Comparison of ENCODE assay signal across 26 cellular contexts in the genomic region with DNA sequence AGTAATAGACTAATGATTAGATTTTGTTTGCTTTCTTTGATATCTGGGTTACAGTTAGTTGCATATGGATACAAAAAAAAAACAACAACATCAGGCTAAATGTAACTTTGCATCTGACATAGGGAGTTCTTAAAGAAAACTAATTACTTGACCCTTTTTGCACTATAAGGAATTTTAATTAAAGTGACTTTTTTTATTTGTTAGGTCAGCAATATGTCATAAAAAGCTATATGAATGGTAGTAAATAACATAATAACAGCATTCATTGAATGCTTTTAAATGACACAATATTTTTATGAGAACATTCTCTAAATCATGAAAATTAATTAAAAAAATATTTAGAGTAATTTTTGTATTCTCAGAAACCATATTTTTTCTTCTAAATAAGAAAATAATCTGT.
DNase-seq lines count a peak whose midpoint lies in the region; ATAC-seq, FAIRE-seq and TF ChIP-seq lines count a peak whose summit lies in the region.
"Had no signal": no experiment of that assay in that cellular context is flagged by ENCODE, and none has a peak within 500 bp of the region (broad histone marks: within the 10 kb centered on the region; RNA-seq: fewer than 3 reads in every experiment).

No MANE protein-coding gene starts in this region.

- no peak overlapping the region for H2BK120ac ChIP-seq in IMR-90 (ENCODE audit: low read depth, low read length)

- H3K4me1 Mint-ChIP-seq in osteocyte (ENCODE audit: unreplicated experiment): no peaks in the 10 kb centered on the region
- H3K4me1 Mint-ChIP-seq: CD14-positive monocyte; CD4-positive, alpha-beta memory T cell; CD4-positive, CD25-positive, alpha-beta regulatory T cell; CD8-positive, alpha-beta memory T cell had no signal

- H3K36me3 ChIP-seq in HepG2 (replicated peaks in 1 of 2; ENCODE audit: control insufficient read depth in 1 of 2, insufficient read depth in 2 of 2, low read length in 2 of 2) (no peaks in the 10 kb centered on the region), right lobe of liver (no peaks in the 10 kb centered on the region), IMR-90 (ENCODE audit: control insufficient read depth, insufficient read depth, low read length) (no peaks in the 10 kb centered on the region), small intestine (ENCODE audit: control insufficient read depth in 2 of 2, insufficient read depth in 2 of 2, low read length in 2 of 2) (no peaks in the 10 kb centered on the region)
- H3K36me3 ChIP-seq: BLaER1 had no signal

- DNase-seq in HepG2 (ENCODE audit: low spot score) (no peak), right lobe of liver (no peak), IMR-90 (no peak), small intestine (no peak), NCI-H82 (lab: John Stamatoyannopoulos, UW) (no peak), osteocyte (ENCODE audit: extremely low spot score, unreplicated experiment) (no peak)
- DNase-seq: ACHN; BE2C; C1 segment of cervical spinal cord; CD4-positive, alpha-beta memory T cell; CD4-positive, CD25-positive, alpha-beta regulatory T cell; CD8-positive, alpha-beta memory T cell; COR-L47; DMS 273 treated with DMSO at 0.1 percent for 48 hours; DMS153; DMS53; DMS79; DND-41; EL; GF-D8 had no signal

- ATAC-seq in HepG2 (no peak), right lobe of liver (no peak), IMR-90 (ENCODE audit: low read depth) (no peak)

- TF ChIP-seq EP300 in HepG2 (IDR thresholded peaks at IDR 0.05; ENCODE audit: low read depth in 2 of 2, low read length in 2 of 2) (no peak), HepG2 (CRISPR knock-in tag; IDR thresholded peaks at IDR 0.05; ENCODE audit: borderline replicate concordance) (no peak)

- H2AFZ ChIP-seq in HepG2 (ENCODE audit: low read length) (no peak overlapping the region), IMR-90 (replicated peaks; ENCODE audit: low read length, poor library complexity) (no peak overlapping the region)

- H2BK15ac ChIP-seq in IMR-90 (ENCODE audit: low read depth, low read length): no peak overlapping the region

- H3K27me3 ChIP-seq in HepG2 (ENCODE audit: control insufficient read depth in 1 of 2, insufficient read depth in 2 of 2, low read length in 2 of 2) (no peaks in the 10 kb centered on the region), right lobe of liver (no peaks in the 10 kb centered on the region), IMR-90 (ENCODE audit: control insufficient read depth, insufficient read depth, low read length) (no peaks in the 10 kb centered on the region), small intestine (ENCODE audit: control insufficient read depth in 2 of 2, insufficient read depth in 2 of 2, low read length in 2 of 2) (no peaks in the 10 kb centered on the region)
- H3K27me3 ChIP-seq: BE2C, BLaER1 had no signal

- H3K4me3 Mint-ChIP-seq in osteocyte (ENCODE audit: unreplicated experiment): no peak overlapping the region
- H3K4me3 Mint-ChIP-seq: CD14-positive monocyte; CD4-positive, alpha-beta memory T cell; CD4-positive, CD25-positive, alpha-beta regulatory T cell; CD8-positive, alpha-beta memory T cell had no signal

- H3K18ac ChIP-seq in IMR-90 (ENCODE audit: low read depth, low read length): no peak overlapping the region

- no peaks in the 10 kb centered on the region for H3K9me1 ChIP-seq in IMR-90 (ENCODE audit: insufficient read depth, low read length)

- FAIRE-seq in HepG2 (lab: Jason Lieb, UNC): no peak
- FAIRE-seq in colon (lab: Jason Lieb, UNC): peak; percentile 87
- no peak for FAIRE-seq in small intestine (lab: Jason Lieb, UNC)
- FAIRE-seq: GM12891, GM19239 had no signal

- in situ Hi-C loops in HepG2 (cut with HindIII; ENCODE audit: extremely low pct_ligation_motif_present, low pct_unique_long_range_greater_than_20kb): no loop called here
- in situ Hi-C loops in IMR-90 (cut with MboI; ENCODE audit: low sequenced_read_pairs): no loop called here

- H4K5ac ChIP-seq in IMR-90 (ENCODE audit: low read depth, low read length): no peak overlapping the region

- TF ChIP-seq RAD21 in HepG2 (CRISPR knock-in tag; IDR thresholded peaks at IDR 0.05) (no peak), IMR-90 (IDR thresholded peaks at IDR 0.05; ENCODE audit: low read length) (no peak)

- no peaks in the 10 kb centered on the region for H3K9me3 Mint-ChIP-seq in osteocyte (ENCODE audit: unreplicated experiment)

- no peaks in the 10 kb centered on the region for H3K27me3 Mint-ChIP-seq in osteocyte (ENCODE audit: unreplicated experiment)
- H3K27me3 Mint-ChIP-seq: CD4-positive, alpha-beta memory T cell; CD4-positive, CD25-positive, alpha-beta regulatory T cell; CD8-positive, alpha-beta memory T cell had no signal

- dilution Hi-C loops in IMR-90 (cut with HindIII; ENCODE audit: low sequenced_read_pairs, unreplicated experiment): no loop called here

- TF ChIP-seq POLR2A in HepG2 (IDR thresholded peaks at IDR 0.05; ENCODE audit: insufficient read depth in 1 of 2, low read depth in 2 of 2, low read length in 2 of 2) (no peak), right lobe of liver (IDR thresholded peaks at IDR 0.05) (no peak), IMR-90 (IDR thresholded peaks at IDR 0.05; ENCODE audit: low read depth, low read length) (no peak)

- no peak overlapping the region for H3K4me2 ChIP-seq in HepG2 (ENCODE audit: low read depth, low read length)
- no peak overlapping the region for H3K4me2 ChIP-seq in IMR-90 (ENCODE audit: low read depth, low read length)
- H3K4me2 ChIP-seq: BLaER1 had no signal

- H4K20me1 ChIP-seq in HepG2 (ENCODE audit: insufficient read depth, low read length) (no peaks in the 10 kb centered on the region), IMR-90 (ENCODE audit: insufficient read depth, low read length) (no peaks in the 10 kb centered on the region)
- H4K20me1 ChIP-seq: BLaER1 had no signal

- H3K4me3 ChIP-seq in HepG2 (replicated peaks in 1 of 3; ENCODE audit: insufficient read depth in 1 of 3, low read depth in 2 of 3, low read length in 3 of 3): no peak overlapping the region
- no peak overlapping the region for H3K4me3 ChIP-seq in right lobe of liver
- H3K4me3 ChIP-seq in IMR-90 (ENCODE audit: insufficient read depth, low read depth, low read length): no peak overlapping the region
- no peak overlapping the region for H3K4me3 ChIP-seq in small intestine (ENCODE audit: low read depth in 1 of 2, low read length in 2 of 2)
- H3K4me3 ChIP-seq: BLaER1 had no signal

- H3K4me1 ChIP-seq in HepG2 (ENCODE audit: insufficient read depth, low read length) (no peaks in the 10 kb centered on the region), right lobe of liver (no peaks in the 10 kb centered on the region), IMR-90 (ENCODE audit: control insufficient read depth, insufficient read depth, low read length) (no peaks in the 10 kb centered on the region), small intestine (ENCODE audit: control insufficient read depth in 2 of 2, insufficient read depth in 1 of 2, low read depth in 1 of 2, low read length in 1 of 2) (no peaks in the 10 kb centered on the region)
- H3K4me1 ChIP-seq: BLaER1 had no signal

- intact Hi-C loops in HepG2 (cut with micrococcal nuclease; ENCODE audit: unreplicated experiment) (no loop called here), right lobe of liver (cut with DNase I) (no loop called here), IMR-90 (cut with micrococcal nuclease) (no loop called here)

- CTCF ChIA-PET in HepG2 (lab: Yijun Ruan, JAX; ENCODE audit: low intra/inter-chr PET ratio, low total read pairs) (no interaction called here), IMR-90 (lab: Yijun Ruan, JAX) (interaction anchor here (0.7 kb wide), 1 partner anchor 15 kb away, joined by 3 read pairs; no protein-coding TSS in a partner anchor)

- H2AK9ac ChIP-seq in IMR-90 (replicated peaks; ENCODE audit: low read depth, low read length, poor library complexity): no peak overlapping the region

- H2AK5ac ChIP-seq in IMR-90 (ENCODE audit: low read depth, low read length): no peak overlapping the region

- H3K9me3 ChIP-seq in HepG2 (ENCODE audit: low read length): no peaks in the 10 kb centered on the region
- no peaks in the 10 kb centered on the region for H3K9me3 ChIP-seq in right lobe of liver
- no peaks in the 10 kb centered on the region for H3K9me3 ChIP-seq in IMR-90 (ENCODE audit: control insufficient read depth, insufficient read depth, low read length)
- H3K9me3 ChIP-seq in small intestine (ENCODE audit: control insufficient read depth, low read depth): no peaks in the 10 kb centered on the region
- H3K9me3 ChIP-seq: BE2C, BLaER1 had no signal

- H3K27ac ChIP-seq in HepG2 (ENCODE audit: extremely low read length, insufficient read depth, low read length): no peak overlapping the region
- H3K27ac ChIP-seq in right lobe of liver: no peak overlapping the region
- no peak overlapping the region for H3K27ac ChIP-seq in IMR-90 (ENCODE audit: insufficient read depth, low read length)
- H3K27ac ChIP-seq in small intestine (ENCODE audit: low read depth in 1 of 2, low read length in 1 of 2): no peak overlapping the region
- H3K27ac ChIP-seq: 22Rv1, BLaER1 had no signal

- H3K14ac ChIP-seq in IMR-90 (replicated peaks; ENCODE audit: low read depth, low read length): no peak overlapping the region

- H2BK20ac ChIP-seq in IMR-90 (ENCODE audit: low read depth, low read length): no peak overlapping the region

- no peak overlapping the region for H3K23ac ChIP-seq in IMR-90 (ENCODE audit: low read depth, low read length)

- H3K27ac Mint-ChIP-seq in osteocyte (ENCODE audit: unreplicated experiment): no peak overlapping the region
- H3K27ac Mint-ChIP-seq: CD14-positive monocyte; CD4-positive, alpha-beta memory T cell; CD4-positive, CD25-positive, alpha-beta regulatory T cell; CD8-positive, alpha-beta memory T cell had no signal

- TF ChIP-seq CTCF in HepG2 (CRISPR knock-in tag; IDR thresholded peaks at IDR 0.05) (no peak), right lobe of liver (IDR thresholded peaks at IDR 0.05) (no peak), IMR-90 (conservative IDR thresholded peaks at IDR 0.05; ENCODE audit: low read depth, low read length) (no peak), osteocyte (IDR thresholded peaks at IDR 0.05) (no peak)

- no peak overlapping the region for H4K8ac ChIP-seq in IMR-90 (ENCODE audit: low read depth in 2 of 2, low read length in 2 of 2)

- H3K4ac ChIP-seq in IMR-90 (ENCODE audit: low read depth, low read length): no peak overlapping the region

- no peaks in the 10 kb centered on the region; a peak in 1 of 4 replicates for H3K79me1 ChIP-seq in IMR-90 (ENCODE audit: low read depth in 1 of 2, low read length in 2 of 2)

- H3K9ac ChIP-seq in HepG2 (ENCODE audit: insufficient read depth, low read depth, low read length) (no peak overlapping the region), IMR-90 (ENCODE audit: low read depth, low read length) (no peak overlapping the region)
- H3K9ac ChIP-seq: BLaER1 had no signal

- H4K91ac ChIP-seq in IMR-90 (ENCODE audit: insufficient read depth, low read depth, low read length): no peak overlapping the region

- no peaks in the 10 kb centered on the region for H3K36me3 Mint-ChIP-seq in osteocyte (ENCODE audit: unreplicated experiment)
- H3K36me3 Mint-ChIP-seq: CD14-positive monocyte; CD4-positive, alpha-beta memory T cell; CD4-positive, CD25-positive, alpha-beta regulatory T cell; CD8-positive, alpha-beta memory T cell had no signal

- no peaks in the 10 kb centered on the region for H3K79me2 ChIP-seq in HepG2 (ENCODE audit: insufficient read depth, low read length)

- BruUV-seq in HepG2 (replicated peaks; lab: Mats Ljungman, UMichigan) (no TSS peak), IMR-90 (replicated peaks; lab: Mats Ljungman, UMichigan) (no TSS peak)

- POLR2A ChIA-PET in HepG2 (lab: Yijun Ruan, JAX): no interaction called here
- POLR2A ChIA-PET in IMR-90 (lab: Charles Lee; ENCODE audit: unreplicated experiment): no interaction called here

- no peak overlapping the region for H3K56ac ChIP-seq in IMR-90 (ENCODE audit: extremely low read depth, insufficient read depth, low read length)

- H2BK5ac ChIP-seq in IMR-90 (ENCODE audit: low read depth, low read length, poor library complexity, severe bottlenecking): no peak overlapping the region
